9 cellular contexts compared by ENCODE assay signal in genomic region chr13:42478531-42479156, GRCh38.
A peak's percentile ranks its signal among the peaks of the same experiment; 100 is the strongest.
DNase-seq lines count a peak whose midpoint lies in the region; ATAC-seq and TF ChIP-seq lines count a peak whose summit lies in the region.
"Had no signal": no experiment of that assay in that cellular context is flagged by ENCODE, and none has a peak within 500 bp of the region (broad histone marks: within the 10 kb centered on the region; RNA-seq: fewer than 3 reads in every experiment).

No MANE protein-coding gene starts in this region.

- no peak overlapping the region for H2AFZ ChIP-seq in Karpas-422 (ENCODE audit: low read length)
- no peak overlapping the region for H2AFZ ChIP-seq in mesenchymal stem cell (ENCODE audit: low read depth, low read length)

- intact Hi-C loops in vagina (cut with DNase I), result no loop called here

- H3K18ac ChIP-seq in mesenchymal stem cell (ENCODE audit: low read depth in 1 of 2, low read length in 2 of 2), result peak overlapping the region in 1 of 2 experiments; percentile 40

- POLR2A ChIA-PET in GM10248 (lab: Yijun Ruan, JAX), result no interaction called here

- no peak overlapping the region for H2BK15ac ChIP-seq in mesenchymal stem cell (ENCODE audit: low read depth, poor library complexity, severe bottlenecking)

- no peak for ATAC-seq in HG03565 (IDR thresholded peaks at IDR 0.05; ENCODE audit: unreplicated experiment)

- H3K4me3 ChIP-seq in Karpas-422 (ENCODE audit: low read length) (no peak overlapping the region), mesenchymal stem cell (ENCODE audit: insufficient read depth in 1 of 2, low read depth in 1 of 2, low read length in 2 of 2) (no peak overlapping the region), vagina (no peak overlapping the region)

- H3K4me1 ChIP-seq in Karpas-422 (ENCODE audit: low read length), result peaks cover 23% of the 10 kb centered on the region
- no peaks in the 10 kb centered on the region for H3K4me1 ChIP-seq in mesenchymal stem cell (ENCODE audit: control insufficient read depth, insufficient read depth, low read depth, low read length)
- H3K4me1 ChIP-seq in vagina, result no peaks in the 10 kb centered on the region

- peak overlapping the region in 1 of 2 experiments; percentile 12 for H2BK12ac ChIP-seq in mesenchymal stem cell (ENCODE audit: low read length in 2 of 2)

- CTCF ChIA-PET in GM10248 (lab: Yijun Ruan, JAX), result interaction anchor here (0.7 to 2.2 kb wide), 11 partner anchors 9 to 145 kb away, joined by 3 to 10 read pairs (median 3); no protein-coding TSS in a partner anchor

- no peak overlapping the region for H3K4ac ChIP-seq in mesenchymal stem cell (ENCODE audit: low read depth in 1 of 2, low read length in 2 of 2)

- H2AK5ac ChIP-seq in mesenchymal stem cell (ENCODE audit: low read length, severe bottlenecking), result no peak overlapping the region

- H3K79me2 ChIP-seq in Karpas-422 (ENCODE audit: low read length), result no peaks in the 10 kb centered on the region

- H3K79me1 ChIP-seq in mesenchymal stem cell (replicated peaks; ENCODE audit: low read length, poor library complexity, severe bottlenecking), result no peaks in the 10 kb centered on the region

- TF ChIP-seq CTCF in GM10248 (IDR thresholded peaks at IDR 0.05; ENCODE audit: control extremely low read depth, extremely low read depth, low read depth, missing control alignments), result peak; percentile 33
- TF ChIP-seq CTCF in vagina (IDR thresholded peaks at IDR 0.05), result no peak

- no peak for TF ChIP-seq POLR2A in vagina (IDR thresholded peaks at IDR 0.05)

- no peak overlapping the region for H4K91ac ChIP-seq in mesenchymal stem cell (ENCODE audit: low read length)

- H3K27ac ChIP-seq in Karpas-422 (ENCODE audit: low read length) (no peak overlapping the region), mesenchymal stem cell (ENCODE audit: low read length, poor library complexity, severe bottlenecking) (no peak overlapping the region), vagina (no peak overlapping the region)

- 67% methylated on average over 3 of the region's 3 CpGs for WGBS in mesenchymal stem cell

- H3K9me2 ChIP-seq in Karpas-422 (replicated peaks; ENCODE audit: insufficient read depth, low read length), result no peaks in the 10 kb centered on the region

- H2BK120ac ChIP-seq in mesenchymal stem cell (ENCODE audit: low read depth, low read length), result no peak overlapping the region

- peak; percentile 34 for DNase-seq in GM10248 (ENCODE audit: extremely low spot score)
- DNase-seq in Karpas-422, result peak; percentile 78
- DNase-seq in astrocyte of the hippocampus (ENCODE audit: low read depth, low spot score), result peak; percentile 16
- DNase-seq in mesenchymal stem cell, result peak; percentile 63
- no peak for DNase-seq in AG08396 (ENCODE audit: low spot score)
- no peak for DNase-seq in vagina (ENCODE audit: extremely low spot score in 2 of 2)
- no peak for DNase-seq in effector CD4-positive, alpha-beta T cell
- DNase-seq: T1000 had no signal

- H3K27me3 ChIP-seq in Karpas-422 (ENCODE audit: low read length) (no peaks in the 10 kb centered on the region), mesenchymal stem cell (ENCODE audit: control insufficient read depth in 1 of 2, insufficient read depth in 1 of 2, low read length in 2 of 2) (peaks cover 0 to 13% of the 10 kb centered on the region in 2 experiments), vagina (no peaks in the 10 kb centered on the region)

- no peak overlapping the region for H3K4me2 ChIP-seq in Karpas-422 (ENCODE audit: low read depth, low read length, poor library complexity, severe bottlenecking)
- no peak overlapping the region for H3K4me2 ChIP-seq in mesenchymal stem cell (ENCODE audit: low read length, poor library complexity, severe bottlenecking)

- H3K9ac ChIP-seq in Karpas-422 (ENCODE audit: low read length) (no peak overlapping the region), mesenchymal stem cell (ENCODE audit: low read length) (no peak overlapping the region)

- H4K8ac ChIP-seq in mesenchymal stem cell (ENCODE audit: low read length), result no peak overlapping the region

- H3K9me3 ChIP-seq in Karpas-422 (ENCODE audit: low read length), result no peaks in the 10 kb centered on the region
- no peaks in the 10 kb centered on the region for H3K9me3 ChIP-seq in mesenchymal stem cell (ENCODE audit: control insufficient read depth, low read length)
- H3K9me3 ChIP-seq in vagina, result no peaks in the 10 kb centered on the region

- H2BK5ac ChIP-seq in mesenchymal stem cell (ENCODE audit: low read depth, low read length, poor library complexity, severe bottlenecking), result no peak overlapping the region

- no peaks in the 10 kb centered on the region for H3K36me3 ChIP-seq in Karpas-422 (ENCODE audit: insufficient read depth, low read length)
- no peaks in the 10 kb centered on the region for H3K36me3 ChIP-seq in mesenchymal stem cell (ENCODE audit: control insufficient read depth in 1 of 2, insufficient read depth in 2 of 2, low read depth in 1 of 2, low read length in 2 of 2)
- H3K36me3 ChIP-seq in vagina, result no peaks in the 10 kb centered on the region

- peak overlapping the region in 1 of 2 experiments; percentile 6 for H3K14ac ChIP-seq in mesenchymal stem cell (ENCODE audit: low read length in 2 of 2)

- H4K20me1 ChIP-seq in Karpas-422 (ENCODE audit: insufficient read depth, low read depth, low read length), result no peaks in the 10 kb centered on the region

- H3K23ac ChIP-seq in mesenchymal stem cell (ENCODE audit: low read length in 2 of 2), result no peak overlapping the region

Comparison
In these comparisons a context has a peak if more than half of its experiments do, and no peak if none do; other contexts are left out.
1. DNase-seq: peak in GM10248 (single experiment), Karpas-422 (single experiment), astrocyte of the hippocampus (single experiment) and mesenchymal stem cell (single experiment); none in AG08396 (single experiment), vagina (0 of 2) and effector CD4-positive, alpha-beta T cell (single experiment).